19 cellular contexts compared by ENCODE assay signal in genomic region chr14:79656496-79656895, GRCh38.
"Had no signal": no experiment of that assay in that cellular context is flagged by ENCODE, and none has a peak within 500 bp of the region (broad histone marks: within the 10 kb centered on the region; RNA-seq: fewer than 3 reads in every experiment).

No MANE protein-coding gene starts in this region.

- DNase-seq: Kasumi-1, MM.1S, NCI-H1092 treated with DMSO at 0.1 percent for 48 hours, NCI-H1436, NCI-H187 treated with DMSO at 0.1 percent for 48 hours, NCI-H2029 treated with DMSO at 0.1 percent for 48 hours, NCI-H345, NCI-H510A treated with DMSO at 0.1 percent for 48 hours, NCI-H526, Right ventricle myocardium superior, RPMI8226, SIG-M5, SK-N-SH, SW 1271 had no signal

- ATAC-seq: K562 had no signal

- H3K27ac ChIP-seq: HL-60, KMS-11, SJSA1 had no signal

- H3K4me3 ChIP-seq: K562, SJSA1 had no signal

- H3K4me1 ChIP-seq: SJSA1 had no signal

- H3K9me3 ChIP-seq: SJSA1, SK-N-SH had no signal

- H3K9ac ChIP-seq: KMS-11, SK-N-SH had no signal

- H3K27me3 ChIP-seq: SJSA1 had no signal

- H3K4me2 ChIP-seq: KMS-11, SK-N-SH had no signal

- H3K36me3 Mint-ChIP-seq: IgD-negative memory B cell had no signal

- H3K27ac Mint-ChIP-seq: IgD-negative memory B cell had no signal

- H3K36me3 ChIP-seq: SJSA1 had no signal
